ENCODE assay signal across 18 cellular contexts in the genomic region with DNA sequence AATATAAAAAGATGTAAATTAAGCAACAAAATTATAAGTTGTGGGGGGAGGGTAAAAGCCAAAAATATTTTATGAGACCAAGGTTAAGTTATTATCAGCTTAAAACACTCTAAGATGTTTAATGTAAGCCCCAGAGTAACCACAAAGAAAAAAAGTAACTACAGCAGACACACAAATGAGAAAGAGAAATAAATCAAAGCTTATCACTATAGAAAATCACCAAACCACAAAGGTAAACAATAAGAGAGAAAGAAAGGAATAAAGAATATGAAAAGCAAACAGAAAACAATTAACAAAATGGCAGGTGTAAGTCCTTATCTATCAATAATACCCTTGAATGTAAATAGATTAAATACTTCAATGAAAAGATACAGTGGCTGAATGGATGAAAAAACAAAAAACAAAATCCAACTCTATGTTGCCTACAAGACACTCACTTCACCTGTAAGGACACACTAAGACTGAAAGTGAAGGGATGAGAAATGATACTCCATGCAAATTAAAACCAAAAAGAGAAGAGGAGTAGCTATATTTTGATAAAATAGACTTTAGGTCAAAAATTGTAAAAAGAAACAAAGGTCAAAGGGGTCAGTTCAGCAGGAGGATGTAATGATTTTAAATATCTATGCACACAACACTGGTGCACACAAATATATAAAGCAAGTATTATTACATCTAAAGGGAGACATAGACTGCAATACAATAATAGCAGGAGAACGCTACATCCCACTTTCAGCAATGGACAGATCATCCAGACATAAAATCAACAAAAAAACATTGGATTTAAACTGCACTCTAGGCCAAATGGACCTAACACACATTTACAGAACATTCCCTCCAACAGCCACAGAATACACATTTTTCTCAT.
DNase-seq lines count a peak whose midpoint lies in the region; ATAC-seq and TF ChIP-seq lines count a peak whose summit lies in the region.
"Had no signal": no experiment of that assay in that cellular context is flagged by ENCODE, and none has a peak within 500 bp of the region (broad histone marks: within the 10 kb centered on the region; RNA-seq: fewer than 3 reads in every experiment).

No MANE protein-coding gene starts in this region.

- intact Hi-C loops in lower lobe of right lung (cut with DNase I) = no loop called here

- peaks cover 12% of the 10 kb centered on the region; the same call in 1 of the 2 replicates for H3K79me2 ChIP-seq in OCI-LY3 (ENCODE audit: low read length)

- H3K9me3 Mint-ChIP-seq in CD4-positive, CD25-positive, alpha-beta regulatory T cell = peaks cover 0 to 3% (median 0%) of the 10 kb centered on the region in 7 donors

- TF ChIP-seq CTCF in OCI-LY3 (IDR thresholded peaks at IDR 0.05; ENCODE audit: low read depth, low read length) (no peak), foreskin keratinocyte (conservative IDR thresholded peaks at IDR 0.05) (no peak), lower lobe of right lung (IDR thresholded peaks at IDR 0.05) (no peak)

- peak overlapping the region in 1 of 3 donors; percentile 45 for H3K27ac Mint-ChIP-seq in CD4-positive, CD25-positive, alpha-beta regulatory T cell

- H3K9ac ChIP-seq in OCI-LY3 (ENCODE audit: low read length) = no peak overlapping the region

- H3K36me3 Mint-ChIP-seq in CD4-positive, CD25-positive, alpha-beta regulatory T cell = peaks cover 57% of the 10 kb centered on the region

- peak overlapping the region; percentile 17 for H3K4me3 ChIP-seq in CD4-positive, CD25-positive, alpha-beta regulatory T cell (ENCODE audit: low read depth, low read length)
- H3K4me3 ChIP-seq in OCI-LY3 (ENCODE audit: low read length) = peak overlapping the region; percentile 5
- no peak overlapping the region for H3K4me3 ChIP-seq in lower lobe of right lung
- H3K4me3 ChIP-seq: colonic mucosa, esophagus muscularis mucosa, HAP-1, psoas muscle, thoracic aorta had no signal

- H3K27ac ChIP-seq in CD4-positive, CD25-positive, alpha-beta regulatory T cell (ENCODE audit: insufficient read depth, low read length, poor library complexity, severe bottlenecking) = no peak overlapping the region
- H3K27ac ChIP-seq in OCI-LY3 (ENCODE audit: low read length) (peak overlapping the region; percentile 19), foreskin keratinocyte (no peak overlapping the region), lower lobe of right lung (no peak overlapping the region)
- H3K27ac ChIP-seq: colonic mucosa, esophagus muscularis mucosa, psoas muscle, thoracic aorta had no signal

- H3K27me3 ChIP-seq in CD4-positive, CD25-positive, alpha-beta regulatory T cell (ENCODE audit: control insufficient read depth, insufficient read depth, low read length) = no peaks in the 10 kb centered on the region
- H3K27me3 ChIP-seq in OCI-LY3 (ENCODE audit: low read depth, low read length) (no peaks in the 10 kb centered on the region), foreskin keratinocyte (no peaks in the 10 kb centered on the region), lower lobe of right lung (ENCODE audit: low read depth) (no peaks in the 10 kb centered on the region)
- H3K27me3 ChIP-seq: colonic mucosa, esophagus muscularis mucosa had no signal

- H3K4me1 ChIP-seq in CD4-positive, CD25-positive, alpha-beta regulatory T cell (ENCODE audit: control insufficient read depth, insufficient read depth, low read length, poor library complexity, severe bottlenecking) = peaks cover 17% of the 10 kb centered on the region
- H3K4me1 ChIP-seq in OCI-LY3 (ENCODE audit: low read length) = peaks cover 17% of the 10 kb centered on the region
- H3K4me1 ChIP-seq in foreskin keratinocyte = no peaks in the 10 kb centered on the region
- no peaks in the 10 kb centered on the region for H3K4me1 ChIP-seq in lower lobe of right lung
- H3K4me1 ChIP-seq: colonic mucosa, esophagus muscularis mucosa, psoas muscle had no signal

- peak overlapping the region; percentile 44 for H3K4me2 ChIP-seq in OCI-LY3 (ENCODE audit: low read length)

- H3K9me3 ChIP-seq in CD4-positive, CD25-positive, alpha-beta regulatory T cell (ENCODE audit: control insufficient read depth in 2 of 2, low read length in 2 of 2) = peaks cover 0 to 3% of the 10 kb centered on the region in 2 experiments
- H3K9me3 ChIP-seq in OCI-LY3 (ENCODE audit: insufficient read depth, low read length) (no peaks in the 10 kb centered on the region), lower lobe of right lung (no peaks in the 10 kb centered on the region)
- H3K9me3 ChIP-seq: colonic mucosa, HAP-1, thoracic aorta had no signal

- H3K4me1 Mint-ChIP-seq in CD4-positive, CD25-positive, alpha-beta regulatory T cell = peaks cover 17 to 31% (median 24%) of the 10 kb centered on the region in 4 donors

- no peak for ATAC-seq in CD4-positive, CD25-positive, alpha-beta regulatory T cell (ENCODE audit: low read depth in 2 of 2)
- peak; percentile 46 for ATAC-seq in GM18519 (IDR thresholded peaks at IDR 0.05; ENCODE audit: low FRiP score, unreplicated experiment)
- peak; percentile 54 for ATAC-seq in HG02678 (IDR thresholded peaks at IDR 0.05; ENCODE audit: unreplicated experiment)
- ATAC-seq in foreskin keratinocyte = no peak
- ATAC-seq in lower lobe of right lung = no peak
- ATAC-seq: Panc1, psoas muscle had no signal

- H3K4me3 Mint-ChIP-seq in CD4-positive, CD25-positive, alpha-beta regulatory T cell = peak overlapping the region in 2 of 4 donors; percentile 12 to 31

- H3K27me3 Mint-ChIP-seq in CD4-positive, CD25-positive, alpha-beta regulatory T cell = no peaks in the 10 kb centered on the region

- DNase-seq in CD4-positive, CD25-positive, alpha-beta regulatory T cell = peak in 2 of 3 donors; percentile 6 to 30
- no peak for DNase-seq in NOMO-1 treated with dmso at 0.1 percent for 144 hours (lab: John Stamatoyannopoulos, UW; ENCODE audit: unreplicated experiment)
- no peak for DNase-seq in foreskin keratinocyte
- DNase-seq in Ammon's horn (ENCODE audit: low spot score) = no peak
- no peak for DNase-seq in lower lobe of right lung
- DNase-seq: ACHN, anterior cingulate cortex, colonic mucosa, MM.1S, NCI-H345, psoas muscle had no signal

- no peak overlapping the region for H2AFZ ChIP-seq in OCI-LY3 (ENCODE audit: low read depth, low read length)

- no peaks in the 10 kb centered on the region for H4K20me1 ChIP-seq in OCI-LY3 (ENCODE audit: insufficient read depth, low read length)

- peaks cover 35% of the 10 kb centered on the region for H3K36me3 ChIP-seq in CD4-positive, CD25-positive, alpha-beta regulatory T cell (ENCODE audit: control insufficient read depth, insufficient read depth, low read length)
- H3K36me3 ChIP-seq in OCI-LY3 (replicated peaks; ENCODE audit: low read depth, low read length) (peaks cover 14% of the 10 kb centered on the region), lower lobe of right lung (peaks cover 30% of the 10 kb centered on the region)
- H3K36me3 ChIP-seq: colonic mucosa had no signal

Comparison
In these comparisons a context has a peak if more than half of its experiments do, and no peak if none do; other contexts are left out.
1. ATAC-seq: peak in GM18519 (single experiment) and HG02678 (single experiment); none in CD4-positive, CD25-positive, alpha-beta regulatory T cell (0 of 2), foreskin keratinocyte (single experiment) and lower lobe of right lung (0 of 2).
2. DNase-seq: peak in CD4-positive, CD25-positive, alpha-beta regulatory T cell (2 of 3); none in NOMO-1 treated with dmso at 0.1 percent for 144 hours (single experiment), foreskin keratinocyte (0 of 2), Ammon's horn (single experiment) and lower lobe of right lung (single experiment).